In genomic region chr2:19540739-19541503, GRCh38 we compare ENCODE assay signal across 10 cellular contexts.
DNase-seq lines count a peak whose midpoint lies in the region; ATAC-seq and TF ChIP-seq lines count a peak whose summit lies in the region.
"Had no signal": no experiment of that assay in that cellular context is flagged by ENCODE, and none has a peak within 500 bp of the region (broad histone marks: within the 10 kb centered on the region; RNA-seq: fewer than 3 reads in every experiment).

No MANE protein-coding gene starts in this region.

- peak overlapping the region; percentile 97 for H3K27ac ChIP-seq in mammary epithelial cell (ENCODE audit: insufficient read depth, low read depth, low read length)
- H3K27ac ChIP-seq: dorsolateral prefrontal cortex had no signal

- intact Hi-C loops in mammary epithelial cell (cut with micrococcal nuclease): loop anchor here (1.0 to 2.0 kb wide), 3 partner anchors 35 to 82 kb away; no protein-coding TSS in a partner anchor
- intact Hi-C loops in mucosa of descending colon (cut with DNase I, micrococcal nuclease): no loop called here

- peak overlapping the region; percentile 19 for H2AFZ ChIP-seq in mammary epithelial cell (ENCODE audit: low read depth, low read length)

- H3K9me3 ChIP-seq in MG63 (peaks cover 5% of the 10 kb centered on the region; the same call in 1 of the 2 replicates), mammary epithelial cell (replicated peaks; ENCODE audit: insufficient read depth, low read length) (no peaks in the 10 kb centered on the region), mucosa of descending colon (no peaks in the 10 kb centered on the region)

- H3K4me1 ChIP-seq in mammary epithelial cell (ENCODE audit: insufficient read depth, low read length) (peaks cover 77% of the 10 kb centered on the region), mucosa of descending colon (ENCODE audit: low read depth) (peaks cover 27% of the 10 kb centered on the region)

- DNase-seq in AG10803 (ENCODE audit: low read depth) (peak; percentile 94), MG63 (peak; percentile 53), mammary epithelial cell (peak; percentile 92), mucosa of descending colon (peak in 1 of 3 donors; percentile 42), NCI-H446 (lab: John Stamatoyannopoulos, UW) (no peak)
- no peak for DNase-seq in effector CD8-positive, alpha-beta T cell (lab: John Stamatoyannopoulos, UW)
- DNase-seq: COR-L47, dorsolateral prefrontal cortex had no signal

- H3K27me3 ChIP-seq in MG63: no peaks in the 10 kb centered on the region
- no peaks in the 10 kb centered on the region for H3K27me3 ChIP-seq in mammary epithelial cell (ENCODE audit: insufficient read depth, low read length)

- H3K36me3 ChIP-seq in MG63 (no peaks in the 10 kb centered on the region), mammary epithelial cell (ENCODE audit: insufficient read depth, low read length) (no peaks in the 10 kb centered on the region), mucosa of descending colon (ENCODE audit: low read depth) (no peaks in the 10 kb centered on the region)

- H3K9ac ChIP-seq in mammary epithelial cell (ENCODE audit: insufficient read depth, low read length): peak overlapping the region; percentile 51

- no peak overlapping the region for H3K4me3 ChIP-seq in AG10803 (ENCODE audit: low read length)
- H3K4me3 ChIP-seq in MG63: no peak overlapping the region
- no peak overlapping the region for H3K4me3 ChIP-seq in mammary epithelial cell (replicated peaks in 1 of 3; ENCODE audit: insufficient read depth in 1 of 3, low read depth in 2 of 3, low read length in 3 of 3)
- H3K4me3 ChIP-seq in mucosa of descending colon: no peak overlapping the region
- H3K4me3 ChIP-seq: dorsolateral prefrontal cortex had no signal

- peak; percentile 72 for ATAC-seq in mucosa of descending colon
- ATAC-seq in HG03457 (IDR thresholded peaks at IDR 0.05; ENCODE audit: unreplicated experiment): no peak
- no peak for ATAC-seq in GM19452 (IDR thresholded peaks at IDR 0.05; ENCODE audit: unreplicated experiment)

- no peaks in the 10 kb centered on the region for H4K20me1 ChIP-seq in mammary epithelial cell (ENCODE audit: insufficient read depth, low read length)

- H3K79me2 ChIP-seq in mammary epithelial cell (ENCODE audit: insufficient read depth, low read length): no peaks in the 10 kb centered on the region

- dilution Hi-C loops in mammary epithelial cell (cut with HindIII; ENCODE audit: low sequenced_read_pairs): no loop called here

- in situ Hi-C loops in mammary epithelial cell (cut with MboI; ENCODE audit: low sequenced_read_pairs in 2 of 2): no loop called here

- peak overlapping the region; percentile 59 for H3K4me2 ChIP-seq in mammary epithelial cell (ENCODE audit: insufficient read depth, low read depth, low read length)

- 24% methylated on average over 7 of the region's 7 CpGs for WGBS in mammary epithelial cell (ENCODE audit: low coverage, missing lambda C conversion rate)

- CTCF ChIA-PET in mammary epithelial cell (lab: Charles Lee; ENCODE audit: low non-redundant PET): no interaction called here

- TF ChIP-seq CTCF in AG10803 (conservative IDR thresholded peaks at IDR 0.05; ENCODE audit: low read length) (no peak), mammary epithelial cell (conservative IDR thresholded peaks at IDR 0.05 in 1 of 2, IDR thresholded peaks at IDR 0.05 in 1 of 2; ENCODE audit: extremely low read depth in 1 of 2, insufficient read depth in 1 of 2, low read depth in 1 of 2, low read length in 2 of 2) (no peak), mucosa of descending colon (IDR thresholded peaks at IDR 0.05) (no peak)

- BruUV-seq in mammary epithelial cell (replicated peaks; lab: Mats Ljungman, UMichigan): no TSS peak

Comparison
In these comparisons a context has a peak if more than half of its experiments do, and no peak if none do; other contexts are left out.
1. DNase-seq: peak in AG10803 (single experiment), MG63 (single experiment) and mammary epithelial cell (single experiment); none in NCI-H446 (0 of 2) and effector CD8-positive, alpha-beta T cell (single experiment).